In genomic region chr19:17312481-17313113, GRCh38 we compare ENCODE assay signal across 23 cellular contexts. TPM values are rescaled to one million over a fixed set of nuclear protein-coding genes. Genes with fewer than 3 reads are reported as not detected.
DNase-seq lines count a peak whose midpoint lies in the region; ATAC-seq, FAIRE-seq and TF ChIP-seq lines count a peak whose summit lies in the region.
"Had no signal": no experiment of that assay in that cellular context is flagged by ENCODE, and none has a peak within 500 bp of the region (broad histone marks: within the 10 kb centered on the region; RNA-seq: fewer than 3 reads in every experiment).

No MANE protein-coding gene starts in this region.

- H3K4me1 ChIP-seq in A549 (peaks cover 40% of the 10 kb centered on the region), HUES6 (ENCODE audit: control insufficient read depth, insufficient read depth, low read length) (peaks cover 10% of the 10 kb centered on the region; the same call in 1 of the 2 replicates), astrocyte (ENCODE audit: insufficient read depth, low read length) (peaks cover 24% of the 10 kb centered on the region)

- H3K4me3 Mint-ChIP-seq in astrocyte (ENCODE audit: unreplicated experiment) = peak overlapping the region; percentile 45
- H3K4me3 Mint-ChIP-seq in nephron = peak overlapping the region; percentile 21 to 96 (median 95)
- H3K4me3 Mint-ChIP-seq: activated CD4-positive, alpha-beta memory T cell treated with anti-CD3 and anti-CD28 coated beads for 36 hours had no signal

- H3K9me3 ChIP-seq in A549 (no peaks in the 10 kb centered on the region), HUES6 (ENCODE audit: control insufficient read depth, insufficient read depth, low read depth, low read length) (no peaks in the 10 kb centered on the region), astrocyte (ENCODE audit: insufficient read depth, low read depth, low read length) (no peaks in the 10 kb centered on the region)
- H3K9me3 ChIP-seq: left ventricle myocardium inferior, thyroid gland had no signal

- no peaks in the 10 kb centered on the region for H3K27me3 ChIP-seq in HUES6 (ENCODE audit: control insufficient read depth, insufficient read depth, low read length)
- H3K27me3 ChIP-seq in astrocyte (ENCODE audit: insufficient read depth, low read length) = no peaks in the 10 kb centered on the region
- H3K27me3 ChIP-seq: thyroid gland had no signal

- FAIRE-seq in A549 (lab: Jason Lieb, UNC) (no peak), astrocyte (lab: Jason Lieb, UNC) (no peak)

- H3K4me2 ChIP-seq in A549 (peak overlapping the region; percentile 97), astrocyte (ENCODE audit: low read length) (peak overlapping the region; percentile 78)

- H3K27me3 Mint-ChIP-seq in astrocyte (ENCODE audit: low read depth, unreplicated experiment) = no peaks in the 10 kb centered on the region
- no peaks in the 10 kb centered on the region for H3K27me3 Mint-ChIP-seq in nephron (ENCODE audit: low read depth)
- H3K27me3 Mint-ChIP-seq: activated CD4-positive, alpha-beta memory T cell treated with anti-CD3 and anti-CD28 coated beads for 36 hours; progenitor cell of endocrine pancreas; stimulated activated naive B cell treated with anti-CD40 and anti-IgM and Interleukin-4, amounts not matched to agents 10 μg/mL and 1 μg/mL and 100 μg/mL, for 72 hours had no signal

- peaks cover 48% of the 10 kb centered on the region for H4K20me1 ChIP-seq in astrocyte (ENCODE audit: insufficient read depth, low read length)

- H3K4me3 ChIP-seq in A549 = peak overlapping the region; percentile 32
- no peak overlapping the region for H3K4me3 ChIP-seq in HUES6 (ENCODE audit: low read depth, low read length)
- no peak overlapping the region for H3K4me3 ChIP-seq in astrocyte (ENCODE audit: insufficient read depth, low read depth, low read length)
- H3K4me3 ChIP-seq: left ventricle myocardium inferior, thyroid gland had no signal

- H2AFZ ChIP-seq in astrocyte (ENCODE audit: low read depth, low read length) = no peak overlapping the region

- CTCF ChIA-PET in A549 (lab: Yijun Ruan, JAX) = interaction anchor here (0.8 to 0.9 kb wide), 2 partner anchors 8 to 20 kb away, joined by 3 read pairs; no protein-coding TSS in a partner anchor

- no peak for DNase-seq in A549 (ENCODE audit: low read depth in 1 of 2, low spot score in 1 of 2)
- DNase-seq in astrocyte (ENCODE audit: low read depth) = no peak
- no peak for DNase-seq in GOT3 (lab: John Stamatoyannopoulos, UW)
- DNase-seq in inferior parietal cortex (ENCODE audit: extremely low spot score) = no peak
- DNase-seq in NCI-H524 treated with DMSO at 0.1 percent for 48 hours (lab: John Stamatoyannopoulos, UW) = no peak
- DNase-seq: activated CD4-positive, alpha-beta memory T cell treated with anti-CD3 and anti-CD28 coated beads for 36 hours; C1 segment of cervical spinal cord; caudate nucleus; immature natural killer cell; left ventricle myocardium inferior; midbrain; NCI-H146; NCI-H2171; NCI-H526; nephron progenitor cell; RPMI8226; stimulated activated CD4-positive, alpha-beta T cell treated with anti-CD3 and anti-CD28 coated beads, Interleukin-1b, Interleukin-23, amount 100 ng/mL, for 48 hours; stimulated activated naive B cell treated with anti-CD40 and anti-IgM and Interleukin-4, amounts not matched to agents 10 μg/mL and 1 μg/mL and 100 μg/mL, for 72 hours; thyroid gland had no signal

- H3K36me3 ChIP-seq in HUES6 (ENCODE audit: control insufficient read depth, insufficient read depth, low read length) = peaks cover 41% of the 10 kb centered on the region
- peaks cover 3% of the 10 kb centered on the region for H3K36me3 ChIP-seq in astrocyte (ENCODE audit: insufficient read depth, low read length)

- H3K9me3 Mint-ChIP-seq in astrocyte (ENCODE audit: unreplicated experiment) (no peaks in the 10 kb centered on the region), nephron (no peaks in the 10 kb centered on the region)
- H3K9me3 Mint-ChIP-seq: activated CD4-positive, alpha-beta memory T cell treated with anti-CD3 and anti-CD28 coated beads for 36 hours; immature natural killer cell; nephron progenitor cell; stimulated activated naive B cell treated with anti-CD40 and anti-IgM and Interleukin-4, amounts not matched to agents 10 μg/mL and 1 μg/mL and 100 μg/mL, for 72 hours had no signal

- H3K9ac ChIP-seq in HUES6 (ENCODE audit: low read length) (peak overlapping the region; percentile 74), astrocyte (ENCODE audit: low read length) (peak overlapping the region; percentile 77)

- TF ChIP-seq EP300 in A549 (IDR thresholded peaks at IDR 0.05) = no peak

- H3K36me3 Mint-ChIP-seq in astrocyte (ENCODE audit: low read depth, unreplicated experiment) (peaks cover 10% of the 10 kb centered on the region), nephron (ENCODE audit: low read depth) (peaks cover 21% of the 10 kb centered on the region)
- H3K36me3 Mint-ChIP-seq: immature natural killer cell had no signal

- H3K27ac Mint-ChIP-seq in astrocyte (ENCODE audit: unreplicated experiment) = peak overlapping the region; percentile 83
- H3K27ac Mint-ChIP-seq in nephron = no peak overlapping the region
- H3K27ac Mint-ChIP-seq: activated CD4-positive, alpha-beta memory T cell treated with anti-CD3 and anti-CD28 coated beads for 36 hours; progenitor cell of endocrine pancreas; stimulated activated naive B cell treated with anti-CD40 and anti-IgM and Interleukin-4, amounts not matched to agents 10 μg/mL and 1 μg/mL and 100 μg/mL, for 72 hours had no signal

- ATAC-seq in A549 (no peak), GM18511 (IDR thresholded peaks at IDR 0.05; ENCODE audit: unreplicated experiment) (no peak)
- ATAC-seq: stimulated activated naive B cell treated with anti-CD40 and anti-IgM and Interleukin-4, amounts not matched to agents 10 μg/mL and 1 μg/mL and 100 μg/mL, for 72 hours had no signal

- H3K27ac ChIP-seq in A549 = peak overlapping the region; percentile 84 to 94
- no peak overlapping the region; the same call in 1 of the 2 replicates for H3K27ac ChIP-seq in HUES6 (ENCODE audit: low read depth, low read length)
- peak overlapping the region; percentile 85 for H3K27ac ChIP-seq in astrocyte (ENCODE audit: low read depth, low read length)
- H3K27ac ChIP-seq: left ventricle myocardium inferior, thyroid gland had no signal

- no peak for TF ChIP-seq RAD21 in A549 (conservative IDR thresholded peaks at IDR 0.05 in 1 of 2, IDR thresholded peaks at IDR 0.05 in 1 of 2)

- TF ChIP-seq CTCF in A549 (IDR thresholded peaks at IDR 0.05) = no peak
- no peak for TF ChIP-seq CTCF in astrocyte (IDR thresholded peaks at IDR 0.05; ENCODE audit: insufficient read depth, low read depth, low read length)
- TF ChIP-seq CTCF in nephron (IDR thresholded peaks at IDR 0.05; ENCODE audit: unreplicated experiment in 3 of 3) = no peak

- no peak for TF ChIP-seq POLR2A in A549 (IDR thresholded peaks at IDR 0.05; ENCODE audit: low read length)

- peaks cover 51% of the 10 kb centered on the region for H3K79me2 ChIP-seq in astrocyte (ENCODE audit: insufficient read depth, low read length)

- 74% methylated on average over 5 of the region's 12 CpGs for WGBS in A549 (ENCODE audit: missing lambda C conversion rate)

- H3K4me1 Mint-ChIP-seq in astrocyte (ENCODE audit: low read depth, unreplicated experiment) = peaks cover 22% of the 10 kb centered on the region
- peaks cover 22% of the 10 kb centered on the region for H3K4me1 Mint-ChIP-seq in nephron

- POLR2A ChIA-PET in A549 (lab: Yijun Ruan, JAX) = interaction anchor here (0.9 to 1.4 kb wide), 3 partner anchors 21 to 653 kb away, joined by 3 to 4 read pairs (median 4); partner anchors contain the start of gene BABAM1

TF ChIP-seq in A549, 52 proteins besides CTCF, POLR2A, EP300 and RAD21 (continues in another document):
- no peak for TF ChIP-seq TP53 (CRISPR knock-in tag; IDR thresholded peaks at IDR 0.05)
- TF ChIP-seq HDAC2 (IDR thresholded peaks at IDR 0.05) = no peak
- TF ChIP-seq FOXS1 (CRISPR knock-in tag; IDR thresholded peaks at IDR 0.05) = no peak
- no peak for TF ChIP-seq KDM1A (IDR thresholded peaks at IDR 0.05; ENCODE audit: low read depth)
- TF ChIP-seq RNF2 (IDR thresholded peaks at IDR 0.05; ENCODE audit: borderline replicate concordance, low read depth) = no peak
- TF ChIP-seq RARB (CRISPR knock-in tag; IDR thresholded peaks at IDR 0.05) = no peak
- TF ChIP-seq HOXB5 (CRISPR knock-in tag; IDR thresholded peaks at IDR 0.05) = no peak

RNA-seq across cellular contexts. Expression of gene DDA1, which starts 3.2 kb away (rescaled TPM):
- polyA plus RNA-seq in A549 (2011; rRNA removed) (27.5 and 35.5 TPM in 2 replicates), A549 (2017; fragmentation: RNase III; extraction: RNeasy Plus Mini Kit Qiagen cat#74134 plus additional on column Dnase treatment) (53.5 to 62.1 TPM (median 58.5 TPM) in 3 replicates)
- 73.9 and 80.5 TPM in 2 replicates for polyA plus RNA-seq in A549 (2012; cell fraction: cytosol; rRNA removed)
- 33.7 and 39.6 TPM in 2 replicates for polyA plus RNA-seq in A549 (2012; cell fraction: nucleus; rRNA removed)
- polyA minus RNA-seq in A549 (2011; rRNA and poly(A)+ RNA removed) = 14.5 TPM in 2 replicates
- 115 and 123 TPM in 2 replicates for total RNA-seq in astrocyte

RNA-seq across cellular contexts. Expression of gene MRPL34, which starts 6.9 kb away (rescaled TPM):
- 28.1 and 30.5 TPM in 2 replicates for polyA plus RNA-seq in A549 (2011; rRNA removed)
- polyA plus RNA-seq in A549 (2012; cell fraction: cytosol; rRNA removed) = 51.9 and 54.3 TPM in 2 replicates
- polyA plus RNA-seq in A549 (2012; cell fraction: nucleus; rRNA removed) = 43.2 and 81.8 TPM in 2 replicates
- polyA plus RNA-seq in A549 (2017; fragmentation: RNase III; extraction: RNeasy Plus Mini Kit Qiagen cat#74134 plus additional on column Dnase treatment) = 50.6 to 56.1 TPM (median 54.9 TPM) in 3 replicates
- polyA minus RNA-seq in A549 (2011; rRNA and poly(A)+ RNA removed) = 6.4 and 7.5 TPM in 2 replicates
- 64.8 and 65.1 TPM in 2 replicates for total RNA-seq in astrocyte

RNA-seq across cellular contexts. Expression of gene ABHD8, which starts 9.4 kb away (rescaled TPM):
- polyA plus RNA-seq in A549 (2011; rRNA removed) (2.3 TPM in 2 replicates), A549 (2017; fragmentation: RNase III; extraction: RNeasy Plus Mini Kit Qiagen cat#74134 plus additional on column Dnase treatment) (3.1 to 4.4 TPM (median 4.2 TPM) in 3 replicates)
- polyA plus RNA-seq in A549 (2012; cell fraction: cytosol; rRNA removed) = 4.0 and 6.2 TPM in 2 replicates
- 3.4 and 5.1 TPM in 2 replicates for polyA plus RNA-seq in A549 (2012; cell fraction: nucleus; rRNA removed)
- 2.0 and 3.0 TPM in 2 replicates for polyA minus RNA-seq in A549 (2011; rRNA and poly(A)+ RNA removed)
- 8.5 and 9.4 TPM in 2 replicates for total RNA-seq in astrocyte

RNA-seq across cellular contexts. Expression of gene ANO8, which starts 22.1 kb away (rescaled TPM):
- polyA plus RNA-seq in A549 (2011; rRNA removed) (2.2 and 2.4 TPM in 2 replicates), A549 (2017; fragmentation: RNase III; extraction: RNeasy Plus Mini Kit Qiagen cat#74134 plus additional on column Dnase treatment) (3.9 to 5.5 TPM (median 5.1 TPM) in 3 replicates)
- 3.4 and 4.1 TPM in 2 replicates for polyA plus RNA-seq in A549 (2012; cell fraction: cytosol; rRNA removed)
- 17.0 and 18.9 TPM in 2 replicates for polyA plus RNA-seq in A549 (2012; cell fraction: nucleus; rRNA removed)
- polyA minus RNA-seq in A549 (2011; rRNA and poly(A)+ RNA removed) = 1.9 and 2.9 TPM in 2 replicates
- 8.1 and 9.0 TPM in 2 replicates for total RNA-seq in astrocyte

RNA-seq across cellular contexts. Expression of gene GTPBP3, which starts 24.8 kb away (rescaled TPM):
- 9.5 and 10.6 TPM in 2 replicates for polyA plus RNA-seq in A549 (2011; rRNA removed)
- 21.5 and 28.7 TPM in 2 replicates for polyA plus RNA-seq in A549 (2012; cell fraction: cytosol; rRNA removed)
- 73.4 and 90.0 TPM in 2 replicates for polyA plus RNA-seq in A549 (2012; cell fraction: nucleus; rRNA removed)
- polyA plus RNA-seq in A549 (2017; fragmentation: RNase III; extraction: RNeasy Plus Mini Kit Qiagen cat#74134 plus additional on column Dnase treatment) = 17.9 to 21.7 TPM (median 19.3 TPM) in 3 replicates
- polyA minus RNA-seq in A549 (2011; rRNA and poly(A)+ RNA removed) = 4.8 and 5.5 TPM in 2 replicates
- total RNA-seq in astrocyte = 21.4 and 21.7 TPM in 2 replicates
